In the genomic region with DNA sequence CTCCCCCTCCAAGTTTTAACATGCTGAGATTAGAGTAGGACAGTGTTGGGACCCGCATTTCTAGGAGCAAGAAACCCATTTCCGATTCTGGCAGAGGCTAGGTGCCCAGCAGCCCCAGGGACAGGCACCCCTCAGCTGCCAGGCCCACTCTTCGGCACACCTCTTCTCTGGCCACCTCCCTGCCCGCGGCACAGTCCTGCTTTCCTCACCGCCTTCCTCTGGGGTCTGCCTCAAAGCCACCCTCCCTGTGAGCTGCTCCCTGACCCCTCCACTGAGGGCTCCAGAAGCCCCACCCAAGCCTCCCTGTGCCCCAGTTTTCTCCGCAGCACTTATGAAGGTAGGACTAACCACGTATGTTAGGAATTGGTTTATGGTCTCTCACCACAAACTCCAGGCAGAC, we compare ENCODE assay signal across 1 cellular context.
TF ChIP-seq lines count a peak whose summit lies in the region.

No MANE protein-coding gene starts in this region.

TF ChIP-seq in SK-N-SH, 30 proteins besides CTCF, POLR2A, EP300 and RAD21:
- TF ChIP-seq, protein P1, sequence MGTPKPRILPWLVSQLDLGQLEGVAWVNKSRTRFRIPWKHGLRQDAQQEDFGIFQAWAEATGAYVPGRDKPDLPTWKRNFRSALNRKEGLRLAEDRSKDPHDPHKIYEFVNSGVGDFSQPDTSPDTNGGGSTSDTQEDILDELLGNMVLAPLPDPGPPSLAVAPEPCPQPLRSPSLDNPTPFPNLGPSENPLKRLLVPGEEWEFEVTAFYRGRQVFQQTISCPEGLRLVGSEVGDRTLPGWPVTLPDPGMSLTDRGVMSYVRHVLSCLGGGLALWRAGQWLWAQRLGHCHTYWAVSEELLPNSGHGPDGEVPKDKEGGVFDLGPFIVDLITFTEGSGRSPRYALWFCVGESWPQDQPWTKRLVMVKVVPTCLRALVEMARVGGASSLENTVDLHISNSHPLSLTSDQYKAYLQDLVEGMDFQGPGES (IDR thresholded peaks at IDR 0.05; ENCODE audit: low read depth, low read length) = no peak
